8 cellular contexts compared by ENCODE assay signal in the genomic region with DNA sequence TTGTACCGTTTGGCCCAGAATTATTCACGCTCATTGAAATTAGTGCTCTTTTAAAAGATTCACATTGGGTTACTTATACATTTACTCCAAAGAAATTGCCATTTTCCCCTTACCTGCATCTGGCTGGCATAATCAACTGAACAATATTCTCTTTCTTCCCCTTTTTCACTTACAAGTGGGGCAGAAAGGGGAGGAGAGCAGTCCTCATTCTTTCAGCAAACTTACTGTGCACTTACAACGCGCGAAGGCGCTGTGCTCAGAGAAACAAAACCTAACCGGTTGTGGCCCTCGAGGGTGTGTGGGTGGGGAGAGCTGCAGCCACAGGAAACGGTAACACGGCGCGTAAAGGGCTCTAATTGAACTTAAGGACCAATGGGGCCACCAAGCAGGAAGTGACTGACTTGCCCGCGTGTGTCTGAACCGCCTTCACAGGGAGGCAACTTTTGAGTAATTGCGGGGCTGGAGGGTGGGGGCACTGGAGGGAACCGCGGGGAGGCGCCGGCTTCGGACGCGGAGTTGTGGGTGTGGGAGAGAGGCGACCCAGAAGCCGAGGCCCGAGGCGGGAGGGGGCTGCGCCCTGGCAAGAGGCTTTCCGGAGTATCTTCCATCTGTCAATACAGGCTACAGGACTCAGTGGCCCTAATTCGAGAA. TPM values are rescaled to one million over a fixed set of nuclear protein-coding genes. Genes with fewer than 3 reads are reported as not detected.
A peak's percentile ranks its signal among the peaks of the same experiment; 100 is the strongest.
DNase-seq lines count a peak whose midpoint lies in the region; ATAC-seq and TF ChIP-seq lines count a peak whose summit lies in the region.

No MANE protein-coding gene starts in this region.

- H3K4me1 ChIP-seq in GM23338 (ENCODE audit: insufficient read depth) (peaks cover 31% of the 10 kb centered on the region), stomach (peaks cover 42 to 76% (median 67%) of the 10 kb centered on the region in 4 donors)

- peak in 1 of 4 donors; percentile 41 for TF ChIP-seq POLR2A in stomach (IDR thresholded peaks at IDR 0.05)

- peak overlapping the region; percentile 100 for H3K27ac Mint-ChIP-seq in GM23338
- peak overlapping the region; percentile 100 for H3K27ac Mint-ChIP-seq in nephron progenitor cell

- ATAC-seq in GM23338: peak; percentile 62

- H3K4me1 Mint-ChIP-seq in GM23338: peaks cover 38% of the 10 kb centered on the region
- peaks cover 66% of the 10 kb centered on the region for H3K4me1 Mint-ChIP-seq in nephron progenitor cell

- H3K27me3 ChIP-seq in GM23338 (ENCODE audit: insufficient read depth) (no peaks in the 10 kb centered on the region), stomach (no peaks in the 10 kb centered on the region)

- no peaks in the 10 kb centered on the region for H3K9me2 ChIP-seq in GM23338 (ENCODE audit: insufficient read depth)

- WGBS in stomach, 5 donors: 0 to 1% (median 1%) methylated on average over 16 to 30 of the region's 30 CpGs

- peaks cover 19% of the 10 kb centered on the region for H3K79me2 ChIP-seq in GM23338 (replicated peaks; ENCODE audit: insufficient read depth)

- peak overlapping the region; percentile 82 for H3K4me2 ChIP-seq in GM23338

- H3K27ac ChIP-seq in GM23338 (ENCODE audit: low read depth): peak overlapping the region; percentile 100
- H3K27ac ChIP-seq in stomach: peak overlapping the region; percentile 95 to 100 (median 97)

- H3K4me3 Mint-ChIP-seq in GM23338 (peak overlapping the region; percentile 90), nephron progenitor cell (peak overlapping the region; percentile 100)

- H2AFZ ChIP-seq in GM23338: peak overlapping the region; percentile 6

- TF ChIP-seq EP300 in stomach (IDR thresholded peaks at IDR 0.05): no peak

- intact Hi-C loops in stomach (cut with DNase I; ENCODE audit: low total_unique reads): no loop called here

- peaks cover 2% of the 10 kb centered on the region for H3K27me3 Mint-ChIP-seq in GM23338 (ENCODE audit: insufficient read depth, low read depth, poor library complexity)
- no peaks in the 10 kb centered on the region for H3K27me3 Mint-ChIP-seq in nephron progenitor cell (ENCODE audit: low read depth, poor library complexity)

- DNase-seq in EL (peak; percentile 94), GM23338 (ENCODE audit: low spot score) (peak; percentile 82), Kasumi-1 (lab: John Stamatoyannopoulos, UW) (peak; percentile 98 to 99), RKO (ENCODE audit: low spot score) (peak; percentile 98), fibroblast of pulmonary artery (ENCODE audit: low read depth) (peak; percentile 90), nephron progenitor cell (peak; percentile 77), stomach (peak; percentile 86)
- peak; percentile 75 to 84 for DNase-seq in activated T-helper 1 cell treated with anti-CD3 and anti-CD28 coated beads, Interleukin-2, amount 50 U/mL, for 16 hours (ENCODE audit: low read depth in 1 of 2, low spot score in 1 of 2)

- H3K36me3 ChIP-seq in GM23338 (ENCODE audit: insufficient read depth) (peaks cover 6% of the 10 kb centered on the region; the same call in 1 of the 2 replicates), stomach (peaks cover 8 to 23% (median 15%) of the 10 kb centered on the region in 4 donors)

- H3K36me3 Mint-ChIP-seq in GM23338 (ENCODE audit: low read depth): peaks cover 36% of the 10 kb centered on the region
- peaks cover 25% of the 10 kb centered on the region for H3K36me3 Mint-ChIP-seq in nephron progenitor cell (ENCODE audit: low read depth)

- H4K20me1 ChIP-seq in GM23338 (replicated peaks; ENCODE audit: insufficient read depth): peaks cover 7% of the 10 kb centered on the region

- no peaks in the 10 kb centered on the region; the same call in 1 of the 3 replicates for H3K9me3 Mint-ChIP-seq in GM23338
- H3K9me3 Mint-ChIP-seq in nephron progenitor cell: no peaks in the 10 kb centered on the region

- peaks cover 7% of the 10 kb centered on the region; the same call in 1 of the 2 replicates for H3F3A ChIP-seq in GM23338 (replicated peaks; ENCODE audit: low read depth)

- TF ChIP-seq CTCF in GM23338 (conservative IDR thresholded peaks at IDR 0.05; ENCODE audit: low read depth in 2 of 2) (no peak), fibroblast of pulmonary artery (IDR thresholded peaks at IDR 0.05; ENCODE audit: low read length, missing control alignments) (peak; percentile 53), nephron progenitor cell (IDR thresholded peaks at IDR 0.05) (no peak), stomach (IDR thresholded peaks at IDR 0.05) (peak in 4 of 7 experiments; percentile 8 to 42 (median 21))

- peak overlapping the region; percentile 94 for H3K4me3 ChIP-seq in GM23338
- H3K4me3 ChIP-seq in fibroblast of pulmonary artery (replicated peaks; ENCODE audit: low read depth, low read length): peak overlapping the region; percentile 89
- peak overlapping the region; percentile 65 to 80 (median 72) for H3K4me3 ChIP-seq in stomach

- H3K9me3 ChIP-seq in stomach: no peaks in the 10 kb centered on the region

TF ChIP-seq in GM23338, 12 proteins besides CTCF, POLR2A, EP300 and RAD21:
- TF ChIP-seq POLR2AphosphoS5 (IDR thresholded peaks at IDR 0.05; ENCODE audit: low read depth) (peak; percentile 31; the same call in 1 of the 2 replicates), STAT1 (IDR thresholded peaks at IDR 0.05; ENCODE audit: unreplicated experiment) (no peak), JUNB (IDR thresholded peaks at IDR 0.05; ENCODE audit: unreplicated experiment) (no peak), NANOG (IDR thresholded peaks at IDR 0.05; ENCODE audit: borderline replicate concordance) (no peak), CREB1 (CRISPR knock-in tag; IDR thresholded peaks at IDR 0.05; ENCODE audit: low read depth) (peak; percentile 37; the same call in 1 of the 2 replicates), ZNF331 (CRISPR knock-in tag; IDR thresholded peaks at IDR 0.05; ENCODE audit: low read depth) (no peak), EZH2 (IDR thresholded peaks at IDR 0.05; ENCODE audit: low read depth, unreplicated experiment) (no peak)
- TF ChIP-seq, protein P1, sequence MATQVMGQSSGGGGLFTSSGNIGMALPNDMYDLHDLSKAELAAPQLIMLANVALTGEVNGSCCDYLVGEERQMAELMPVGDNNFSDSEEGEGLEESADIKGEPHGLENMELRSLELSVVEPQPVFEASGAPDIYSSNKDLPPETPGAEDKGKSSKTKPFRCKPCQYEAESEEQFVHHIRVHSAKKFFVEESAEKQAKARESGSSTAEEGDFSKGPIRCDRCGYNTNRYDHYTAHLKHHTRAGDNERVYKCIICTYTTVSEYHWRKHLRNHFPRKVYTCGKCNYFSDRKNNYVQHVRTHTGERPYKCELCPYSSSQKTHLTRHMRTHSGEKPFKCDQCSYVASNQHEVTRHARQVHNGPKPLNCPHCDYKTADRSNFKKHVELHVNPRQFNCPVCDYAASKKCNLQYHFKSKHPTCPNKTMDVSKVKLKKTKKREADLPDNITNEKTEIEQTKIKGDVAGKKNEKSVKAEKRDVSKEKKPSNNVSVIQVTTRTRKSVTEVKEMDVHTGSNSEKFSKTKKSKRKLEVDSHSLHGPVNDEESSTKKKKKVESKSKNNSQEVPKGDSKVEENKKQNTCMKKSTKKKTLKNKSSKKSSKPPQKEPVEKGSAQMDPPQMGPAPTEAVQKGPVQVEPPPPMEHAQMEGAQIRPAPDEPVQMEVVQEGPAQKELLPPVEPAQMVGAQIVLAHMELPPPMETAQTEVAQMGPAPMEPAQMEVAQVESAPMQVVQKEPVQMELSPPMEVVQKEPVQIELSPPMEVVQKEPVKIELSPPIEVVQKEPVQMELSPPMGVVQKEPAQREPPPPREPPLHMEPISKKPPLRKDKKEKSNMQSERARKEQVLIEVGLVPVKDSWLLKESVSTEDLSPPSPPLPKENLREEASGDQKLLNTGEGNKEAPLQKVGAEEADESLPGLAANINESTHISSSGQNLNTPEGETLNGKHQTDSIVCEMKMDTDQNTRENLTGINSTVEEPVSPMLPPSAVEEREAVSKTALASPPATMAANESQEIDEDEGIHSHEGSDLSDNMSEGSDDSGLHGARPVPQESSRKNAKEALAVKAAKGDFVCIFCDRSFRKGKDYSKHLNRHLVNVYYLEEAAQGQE (IDR thresholded peaks at IDR 0.05; ENCODE audit: unreplicated experiment): no peak
- TF ChIP-seq, protein P2, sequence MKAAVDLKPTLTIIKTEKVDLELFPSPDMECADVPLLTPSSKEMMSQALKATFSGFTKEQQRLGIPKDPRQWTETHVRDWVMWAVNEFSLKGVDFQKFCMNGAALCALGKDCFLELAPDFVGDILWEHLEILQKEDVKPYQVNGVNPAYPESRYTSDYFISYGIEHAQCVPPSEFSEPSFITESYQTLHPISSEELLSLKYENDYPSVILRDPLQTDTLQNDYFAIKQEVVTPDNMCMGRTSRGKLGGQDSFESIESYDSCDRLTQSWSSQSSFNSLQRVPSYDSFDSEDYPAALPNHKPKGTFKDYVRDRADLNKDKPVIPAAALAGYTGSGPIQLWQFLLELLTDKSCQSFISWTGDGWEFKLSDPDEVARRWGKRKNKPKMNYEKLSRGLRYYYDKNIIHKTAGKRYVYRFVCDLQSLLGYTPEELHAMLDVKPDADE (IDR thresholded peaks at IDR 0.05): no peak

RNA-seq across cellular contexts. Expression of gene PNRC2, which starts 0.7 kb away (rescaled TPM):
- 144 and 157 TPM in 2 replicates for total RNA-seq in GM23338 (2014; rRNA removed; shearing (Covaris generic))
- polyA plus RNA-seq in GM23338 (2016; fragmentation: Nextera tagmentation; extraction: Ambion mirVana) (218 and 237 TPM in 2 replicates), stomach (100 to 1,000 TPM in 2 of 3 donors, 10 to 100 TPM in 1; 59.3 to 172 (median 103) TPM)
- total RNA-seq in stomach: 100 to 1,000 TPM in 1 of 5 donors, 10 to 100 TPM in 4; 38.5 to 181 (median 66.6) TPM

RNA-seq across cellular contexts. Expression of gene SRSF10, which starts 21.2 kb away (rescaled TPM):
- total RNA-seq in GM23338 (2014; rRNA removed; shearing (Covaris generic)): 191 and 196 TPM in 2 replicates
- 242 and 275 TPM in 2 replicates for polyA plus RNA-seq in GM23338 (2016; fragmentation: Nextera tagmentation; extraction: Ambion mirVana)
- total RNA-seq in stomach: 100 to 1,000 TPM in 4 of 5 donors, 10 to 100 TPM in 1; 60.7 to 285 (median 136) TPM
- polyA plus RNA-seq in stomach: 10 to 100 TPM; 41.7 to 54.9 (median 43.3) TPM

RNA-seq across cellular contexts. Expression of gene CNR2, which starts 45.8 kb away (rescaled TPM):
- total RNA-seq in GM23338 (2014; rRNA removed; shearing (Covaris generic)): not detected in 2 replicates
- not detected in 2 replicates for polyA plus RNA-seq in GM23338 (2016; fragmentation: Nextera tagmentation; extraction: Ambion mirVana)
- under 1 TPM in 1 of 5 donors, not detected in 4; 0.18 TPM for total RNA-seq in stomach
- polyA plus RNA-seq in stomach: under 1 TPM in 1 of 3 donors, not detected in 2; 0.23 TPM

Comparison
In these comparisons a context has a peak if more than half of its experiments do, and no peak if none do; other contexts are left out.
1. Peak in every context shown above with its lines: DNase-seq, ATAC-seq, H3K4me3 ChIP-seq and H3K27ac ChIP-seq.
2. CTCF ChIP-seq: peak in fibroblast of pulmonary artery (single experiment) and stomach (4 of 7); none in GM23338 (0 of 2) and nephron progenitor cell (single experiment).